17 cellular contexts compared by ENCODE assay signal in the genomic region with DNA sequence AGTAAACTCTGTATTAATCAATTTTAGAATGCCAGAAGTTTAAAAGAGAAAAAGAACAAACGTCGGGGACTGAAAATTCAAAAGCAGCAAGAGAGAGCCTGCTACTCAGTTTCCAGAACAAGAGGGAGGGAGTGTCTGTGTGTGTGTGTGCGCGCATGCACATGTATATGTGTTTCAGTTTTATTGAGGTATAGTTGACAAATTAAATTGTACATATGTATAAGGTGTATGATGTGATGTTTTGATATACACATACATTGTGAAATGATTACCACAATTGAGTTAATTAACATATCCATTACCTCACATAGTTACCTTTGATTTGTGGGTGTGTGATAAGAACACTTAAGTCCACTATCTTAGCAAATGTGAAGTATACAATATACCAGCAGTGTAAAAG.
"Had no signal": no experiment of that assay in that cellular context is flagged by ENCODE, and none has a peak within 500 bp of the region (broad histone marks: within the 10 kb centered on the region; RNA-seq: fewer than 3 reads in every experiment).

No MANE protein-coding gene starts in this region.

- H3K36me3 ChIP-seq: brain microvascular endothelial cell, gastrocnemius medialis, suprapubic skin, uterus had no signal

- H3K4me1 ChIP-seq: gastrocnemius medialis, suprapubic skin had no signal

- H3K27ac Mint-ChIP-seq: activated CD4-positive, alpha-beta T cell treated with anti-CD3 and anti-CD28 coated beads, Interleukin-2, amount 10 ng/mL, durations not matched to agents 7 days and 5 days; activated CD8-positive, alpha-beta T cell treated with anti-CD3 and anti-CD28 coated beads, Interleukin-2, amount 10 ng/mL, durations not matched to agents 7 days and 5 days; activated naive CD4-positive, alpha-beta T cell treated with anti-CD3 and anti-CD28 coated beads for 36 hours; activated T-cell treated with anti-CD3 and anti-CD28 coated beads, Interleukin-2, amount 50 U/mL, for 24 hours; activated T-helper 2 cell treated with anti-CD3 and anti-CD28 coated beads, Interferon-gamma antibody, Interleukin-2, Interleukin-4, amounts not matched to agents 10 μg/mL and 5 μg/mL and 100 μg/mL, durations not matched to agents 14 hours and 24 hours and 36 hours; natural killer cell; progenitor cell of endocrine pancreas; stimulated activated naive CD8-positive, alpha-beta T cell treated with anti-CD3 and anti-CD28 coated beads, Interleukin-15, amount 100 ng/mL, for 72 hours; T-helper 1 cell treated with Interleukin-12 subunit alpha and Interleukin-12 subunit beta and Interleukin-4 antibody, amounts not matched to agents 30 μg/mL and 1 μg/mL, for 36 hours had no signal

- H3K27me3 Mint-ChIP-seq: activated T-cell treated with anti-CD3 and anti-CD28 coated beads, Interleukin-2, amount 50 U/mL, for 24 hours; progenitor cell of endocrine pancreas; stimulated activated naive CD8-positive, alpha-beta T cell treated with anti-CD3 and anti-CD28 coated beads, Interleukin-15, amount 100 ng/mL, for 72 hours had no signal

- DNase-seq: activated CD4-positive, alpha-beta T cell treated with anti-CD3 and anti-CD28 coated beads, Interleukin-2, amount 10 ng/mL, durations not matched to agents 7 days and 5 days; activated CD8-positive, alpha-beta T cell treated with anti-CD3 and anti-CD28 coated beads, Interleukin-2, amount 10 ng/mL, durations not matched to agents 7 days and 5 days; activated naive CD4-positive, alpha-beta T cell treated with anti-CD3 and anti-CD28 coated beads for 36 hours; activated T-cell treated with anti-CD3 and anti-CD28 coated beads, Interleukin-2, amount 50 U/mL, for 24 hours; anterior cingulate cortex; gastrocnemius medialis; natural killer cell; stimulated activated naive CD8-positive, alpha-beta T cell treated with anti-CD3 and anti-CD28 coated beads, Interleukin-15, amount 100 ng/mL, for 72 hours; transverse colon; uterus had no signal

- H3K4me3 Mint-ChIP-seq: activated CD4-positive, alpha-beta T cell treated with anti-CD3 and anti-CD28 coated beads, Interleukin-2, amount 10 ng/mL, durations not matched to agents 7 days and 5 days; activated CD8-positive, alpha-beta T cell treated with anti-CD3 and anti-CD28 coated beads, Interleukin-2, amount 10 ng/mL, durations not matched to agents 7 days and 5 days; activated naive CD4-positive, alpha-beta T cell treated with anti-CD3 and anti-CD28 coated beads for 36 hours; activated T-cell treated with anti-CD3 and anti-CD28 coated beads, Interleukin-2, amount 50 U/mL, for 24 hours; central memory CD8-positive, alpha-beta T cell; natural killer cell; stimulated activated naive CD8-positive, alpha-beta T cell treated with anti-CD3 and anti-CD28 coated beads, Interleukin-15, amount 100 ng/mL, for 72 hours; T-helper 1 cell treated with Interleukin-12 subunit alpha and Interleukin-12 subunit beta and Interleukin-4 antibody, amounts not matched to agents 30 μg/mL and 1 μg/mL, for 36 hours had no signal

- H3K27ac ChIP-seq: coronary artery, gastrocnemius medialis, suprapubic skin, uterus had no signal

- H3K4me1 Mint-ChIP-seq: activated CD4-positive, alpha-beta T cell treated with anti-CD3 and anti-CD28 coated beads, Interleukin-2, amount 10 ng/mL, durations not matched to agents 7 days and 5 days; central memory CD8-positive, alpha-beta T cell; stimulated activated naive CD8-positive, alpha-beta T cell treated with anti-CD3 and anti-CD28 coated beads, Interleukin-15, amount 100 ng/mL, for 72 hours had no signal

- H3K4me3 ChIP-seq: coronary artery, gastrocnemius medialis, suprapubic skin, transverse colon, uterus had no signal

- H3K27me3 ChIP-seq: brain microvascular endothelial cell, gastrocnemius medialis, suprapubic skin, transverse colon, uterus had no signal

- ATAC-seq: activated CD8-positive, alpha-beta T cell treated with anti-CD3 and anti-CD28 coated beads, Interleukin-2, amount 10 ng/mL, durations not matched to agents 7 days and 5 days; gastrocnemius medialis; natural killer cell; stimulated activated naive CD8-positive, alpha-beta T cell treated with anti-CD3 and anti-CD28 coated beads, Interleukin-15, amount 100 ng/mL, for 72 hours had no signal
